Comparison of ENCODE assay signal across 8 cellular contexts in genomic region chr18:80247403-80247916, GRCh38. TPM values are rescaled to one million over a fixed set of nuclear protein-coding genes. Genes with fewer than 3 reads are reported as not detected.
DNase-seq lines count a peak whose midpoint lies in the region; ATAC-seq and TF ChIP-seq lines count a peak whose summit lies in the region.

Gene PARD6G, minus strand, starts transcription at chr18:80247514. Its CDS starts 166 bp downstream, at chr18:80247348.

- H3K4me3 ChIP-seq in dorsolateral prefrontal cortex (peak within 1 kb of the TSS; percentile 66 to 99 (median 85)), lower leg skin (ENCODE audit: low read depth, poor library complexity, severe bottlenecking) (peak within 1 kb of the TSS; percentile 76)

- peak within 1 kb of the TSS in 18 of 59 donors; percentile 4 to 84 (median 46) for H3K27ac ChIP-seq in dorsolateral prefrontal cortex

- 2 to 4% methylated on average over 2 to 14 of the region's 60 CpGs for WGBS in lower leg skin, 2 donors

- H3K27me3 ChIP-seq in dorsolateral prefrontal cortex = no peaks in the 10 kb centered on the region

- in situ Hi-C loops in GM13976 (cut with MboI; ENCODE audit: low sequenced_read_pairs, unreplicated experiment) = no loop called here

- POLR2A ChIA-PET in activated CD4-positive, alpha-beta T cell treated with anti-CD3 and anti-CD28 coated beads, Interleukin-2, amount 10 ng/mL, durations not matched to agents 7 days and 5 days (lab: Charles Lee) = no interaction called here

- no peak within 1 kb of the TSS for H3K27ac Mint-ChIP-seq in activated CD4-positive, alpha-beta T cell treated with anti-CD3 and anti-CD28 coated beads, Interleukin-2, amount 10 ng/mL, durations not matched to agents 7 days and 5 days

- peaks cover 5% of the 10 kb centered on the region for H3K4me1 Mint-ChIP-seq in activated CD4-positive, alpha-beta T cell treated with anti-CD3 and anti-CD28 coated beads, Interleukin-2, amount 10 ng/mL, durations not matched to agents 7 days and 5 days

- peaks cover 46% of the 10 kb centered on the region for H3K27me3 Mint-ChIP-seq in activated CD4-positive, alpha-beta T cell treated with anti-CD3 and anti-CD28 coated beads, Interleukin-2, amount 10 ng/mL, durations not matched to agents 7 days and 5 days

- CTCF ChIA-PET in activated CD4-positive, alpha-beta T cell treated with anti-CD3 and anti-CD28 coated beads, Interleukin-2, amount 10 ng/mL, durations not matched to agents 7 days and 5 days (lab: Charles Lee) = interaction anchor here (0.9 kb wide), 1 partner anchor 23 kb away, joined by 4 read pairs; no protein-coding TSS in a partner anchor

- H3K4me3 Mint-ChIP-seq in activated CD4-positive, alpha-beta T cell treated with anti-CD3 and anti-CD28 coated beads, Interleukin-2, amount 10 ng/mL, durations not matched to agents 7 days and 5 days = peak within 1 kb of the TSS; percentile 32

- TF ChIP-seq CTCF in GM13976 (IDR thresholded peaks at IDR 0.05; ENCODE audit: borderline replicate concordance, control extremely low read depth, extremely low read depth, insufficient read depth, missing control alignments) (no peak), dorsolateral prefrontal cortex (IDR thresholded peaks at IDR 0.05 in 54 of 56, conservative IDR thresholded peaks at IDR 0.05 in 2 of 56; ENCODE audit: low read depth in 1 of 56, partially characterized antibody in 56 of 56) (peak in 37 of 56 donors; percentile 5 to 51 (median 32)), lower leg skin (IDR thresholded peaks at IDR 0.05) (no peak)

- peak; percentile 65 for ATAC-seq in HG02981 (IDR thresholded peaks at IDR 0.05; ENCODE audit: unreplicated experiment)

- no peaks in the 10 kb centered on the region for H3K36me3 Mint-ChIP-seq in activated CD4-positive, alpha-beta T cell treated with anti-CD3 and anti-CD28 coated beads, Interleukin-2, amount 10 ng/mL, durations not matched to agents 7 days and 5 days (ENCODE audit: low read depth)

- no peaks in the 10 kb centered on the region for H3K9me3 Mint-ChIP-seq in activated CD4-positive, alpha-beta T cell treated with anti-CD3 and anti-CD28 coated beads, Interleukin-2, amount 10 ng/mL, durations not matched to agents 7 days and 5 days

- DNase-seq in GM13976 (ENCODE audit: low spot score) (peak; percentile 89), NCI-H2227 (lab: John Stamatoyannopoulos, UW; ENCODE audit: unreplicated experiment) (peak; percentile 82), dorsolateral prefrontal cortex (peak; percentile 79 to 95 (median 88)), lower leg skin (ENCODE audit: low spot score in 2 of 2) (peak; percentile 70 to 96), SHP77 (lab: John Stamatoyannopoulos, UW) (no peak)
- DNase-seq in activated CD4-positive, alpha-beta T cell treated with anti-CD3 and anti-CD28 coated beads, Interleukin-2, amount 10 ng/mL, durations not matched to agents 7 days and 5 days = peak; percentile 57
- DNase-seq in stimulated activated CD4-positive, alpha-beta T cell treated with anti-CD3 and anti-CD28 coated beads, Interleukin-4, amount 100 ng/mL, for 1 hour = peak; percentile 57

- no peak for TF ChIP-seq POLR2A in lower leg skin (IDR thresholded peaks at IDR 0.05)

- intact Hi-C loops in dorsolateral prefrontal cortex (cut with DNase I) = no loop called here
- intact Hi-C loops in lower leg skin (cut with DNase I; ENCODE audit: low total_unique reads) = no loop called here

RNA-seq across cellular contexts. Expression of gene PARD6G, which starts in this region (rescaled TPM):
- under 1 TPM; 0.15 to 0.22 TPM for total RNA-seq in activated CD4-positive, alpha-beta T cell treated with anti-CD3 and anti-CD28 coated beads, Interleukin-2, amount 10 ng/mL, durations not matched to agents 7 days and 5 days
- total RNA-seq in dorsolateral prefrontal cortex = 1 to 10 TPM; 1.8 to 7.9 (median 4.1) TPM
- 100 to 1,000 TPM in 2 of 4 donors, 10 to 100 TPM in 2; 89.6 to 122 (median 101) TPM for total RNA-seq in lower leg skin

Comparison
In these comparisons a context has a peak if more than half of its experiments do, and no peak if none do; other contexts are left out.
1. RNA of gene PARD6G (total RNA-seq): 89.6 to 122 TPM in lower leg skin; 1.8 to 7.9 TPM in dorsolateral prefrontal cortex and 0.15 to 0.22 TPM in activated CD4-positive, alpha-beta T cell treated with anti-CD3 and anti-CD28 coated beads, Interleukin-2, amount 10 ng/mL, durations not matched to agents 7 days and 5 days; every median in the first group is over 10 times any median in the second.
2. Peak in DNase-seq in activated CD4-positive, alpha-beta T cell treated with anti-CD3 and anti-CD28 coated beads, Interleukin-2, amount 10 ng/mL, durations not matched to agents 7 days and 5 days; RNA of the gene not detected or under 1 TPM.
3. DNase-seq: peak in GM13976 (single experiment), NCI-H2227 (single experiment), dorsolateral prefrontal cortex (10 of 10), lower leg skin (2 of 2) and stimulated activated CD4-positive, alpha-beta T cell treated with anti-CD3 and anti-CD28 coated beads, Interleukin-4, amount 100 ng/mL, for 1 hour (single experiment); none in SHP77 (0 of 2).
4. CTCF ChIP-seq: peak in dorsolateral prefrontal cortex (37 of 56); none in GM13976 (single experiment) and lower leg skin (0 of 3).